Comparison of ENCODE assay signal across 9 cellular contexts in genomic region chr10:118729641-118730258, GRCh38. TPM values are rescaled to one million over a fixed set of nuclear protein-coding genes. Genes with fewer than 3 reads are reported as not detected.
DNase-seq lines count a peak whose midpoint lies in the region; ATAC-seq and TF ChIP-seq lines count a peak whose summit lies in the region.
"Had no signal": no experiment of that assay in that cellular context is flagged by ENCODE, and none has a peak within 500 bp of the region (broad histone marks: within the 10 kb centered on the region; RNA-seq: fewer than 3 reads in every experiment).

No MANE protein-coding gene starts in this region.

- intact Hi-C loops in CD4-positive, alpha-beta T cell (cut with DNase I, micrococcal nuclease): loop anchor here in 1 of 2 experiments (10.0 kb wide), 1 partner anchor 385 kb away; the partner anchor contains the start of gene FAM204A
- intact Hi-C loops in gastrocnemius medialis (cut with DNase I; ENCODE audit: low total_unique reads) (no loop called here), Caco-2 (cut with micrococcal nuclease; ENCODE audit: unreplicated experiment) (no loop called here)

- peaks cover 74% of the 10 kb centered on the region for H3K4me1 Mint-ChIP-seq in CD4-positive, alpha-beta T cell (ENCODE audit: low read depth)
- H3K4me1 Mint-ChIP-seq in chondrocyte (ENCODE audit: low read depth) (peaks cover 42% of the 10 kb centered on the region), Caco-2 (ENCODE audit: low read depth, unreplicated experiment) (peaks cover 25% of the 10 kb centered on the region)

- no peak for DNase-seq in CD4-positive, alpha-beta T cell
- no peak for DNase-seq in chondrocyte (ENCODE audit: low spot score)
- no peak for DNase-seq in gastrocnemius medialis
- no peak for DNase-seq in Caco-2
- no peak for DNase-seq in NCI-H510A treated with DMSO at 0.1 percent for 48 hours (lab: John Stamatoyannopoulos, UW)
- no peak for DNase-seq in epidermal melanocyte (ENCODE audit: insufficient read length, low spot score)

- H3K27ac Mint-ChIP-seq in CD4-positive, alpha-beta T cell: peak overlapping the region; percentile 80
- H3K27ac Mint-ChIP-seq in chondrocyte (ENCODE audit: unreplicated experiment): peak overlapping the region; percentile 5
- no peak overlapping the region for H3K27ac Mint-ChIP-seq in Caco-2 (ENCODE audit: unreplicated experiment)

- peak overlapping the region; percentile 31 for H3K4me3 Mint-ChIP-seq in CD4-positive, alpha-beta T cell
- H3K4me3 Mint-ChIP-seq in chondrocyte (ENCODE audit: unreplicated experiment): no peak overlapping the region
- no peak overlapping the region for H3K4me3 Mint-ChIP-seq in Caco-2 (ENCODE audit: unreplicated experiment)
- H3K4me3 Mint-ChIP-seq: nephron had no signal

- H3K36me3 ChIP-seq in gastrocnemius medialis: no peaks in the 10 kb centered on the region
- H3K36me3 ChIP-seq in Caco-2 (ENCODE audit: control insufficient read depth, insufficient read depth, low read length): no peaks in the 10 kb centered on the region

- H3K9me3 ChIP-seq in CD4-positive, alpha-beta T cell (ENCODE audit: control insufficient read depth, low read length): no peaks in the 10 kb centered on the region
- H3K9me3 ChIP-seq in gastrocnemius medialis (no peaks in the 10 kb centered on the region), Caco-2 (no peaks in the 10 kb centered on the region)

- ATAC-seq in CD4-positive, alpha-beta T cell (ENCODE audit: poor library complexity): peak; percentile 72
- ATAC-seq in GM19467 (IDR thresholded peaks at IDR 0.05; ENCODE audit: unreplicated experiment): peak; percentile 85
- ATAC-seq in HG03460 (IDR thresholded peaks at IDR 0.05; ENCODE audit: unreplicated experiment): peak; percentile 82
- peak in 1 of 2 donors; percentile 51 for ATAC-seq in gastrocnemius medialis

- in situ Hi-C loops in gastrocnemius medialis (cut with MboI; ENCODE audit: low sequenced_read_pairs in 4 of 4): loop anchor here in 3 of 4 donors (5.0 to 10.0 kb wide), 2 partner anchors 162 to 165 kb away; no protein-coding TSS in a partner anchor

- no peak overlapping the region for H3K4me3 ChIP-seq in gastrocnemius medialis
- H3K4me3 ChIP-seq in Caco-2 (ENCODE audit: low read depth, low read length): no peak overlapping the region

- TF ChIP-seq POLR2A in gastrocnemius medialis (IDR thresholded peaks at IDR 0.05): no peak

- H3K4me1 ChIP-seq in gastrocnemius medialis (peaks cover 71 to 86% of the 10 kb centered on the region in 2 donors), Caco-2 (peaks cover 21% of the 10 kb centered on the region)

- BruUV-seq in Caco-2 (replicated peaks; lab: Mats Ljungman, UMichigan): no TSS peak

- CTCF ChIA-PET in CD4-positive, alpha-beta T cell (lab: Charles Lee): interaction anchor here (1.0 kb wide), 1 partner anchor 9 kb away, joined by 3 read pairs; no protein-coding TSS in a partner anchor
- CTCF ChIA-PET in Caco-2 (lab: Charles Lee): interaction anchor here (1.5 kb wide), 1 partner anchor 9 kb away, joined by 7 read pairs; no protein-coding TSS in a partner anchor

- H3K27me3 ChIP-seq in CD4-positive, alpha-beta T cell (ENCODE audit: control insufficient read depth, insufficient read depth, low read length): no peaks in the 10 kb centered on the region
- H3K27me3 ChIP-seq in gastrocnemius medialis (no peaks in the 10 kb centered on the region), Caco-2 (replicated peaks; ENCODE audit: control insufficient read depth, insufficient read depth, low read length) (no peaks in the 10 kb centered on the region)

- peaks cover 22% of the 10 kb centered on the region for H3K36me3 Mint-ChIP-seq in CD4-positive, alpha-beta T cell (ENCODE audit: low read depth)
- no peaks in the 10 kb centered on the region for H3K36me3 Mint-ChIP-seq in chondrocyte (ENCODE audit: low read depth)
- peaks cover 6% of the 10 kb centered on the region for H3K36me3 Mint-ChIP-seq in Caco-2 (ENCODE audit: insufficient read depth, unreplicated experiment)

- H3K27me3 Mint-ChIP-seq in CD4-positive, alpha-beta T cell: no peaks in the 10 kb centered on the region
- H3K27me3 Mint-ChIP-seq in chondrocyte (ENCODE audit: low read depth) (no peaks in the 10 kb centered on the region), Caco-2 (ENCODE audit: insufficient read depth, unreplicated experiment) (no peaks in the 10 kb centered on the region)

- TF ChIP-seq CTCF in CD4-positive, alpha-beta T cell (IDR thresholded peaks at IDR 0.05): no peak
- TF ChIP-seq CTCF in chondrocyte (IDR thresholded peaks at IDR 0.05) (no peak), gastrocnemius medialis (IDR thresholded peaks at IDR 0.05 in 4 of 5, conservative IDR thresholded peaks at IDR 0.05 in 1 of 5) (no peak), Caco-2 (IDR thresholded peaks at IDR 0.05; ENCODE audit: insufficient read depth in 1 of 2, low read depth in 1 of 2, low read length in 1 of 2, severe bottlenecking in 1 of 2, unreplicated experiment in 1 of 2) (no peak)

- POLR2A ChIA-PET in CD4-positive, alpha-beta T cell (lab: Charles Lee): interaction anchor here (0.6 to 8.4 kb wide), 2 partner anchors 24 to 31 kb away, joined by 3 to 92 read pairs; partner anchors contain the start of gene CACUL1
- POLR2A ChIA-PET in Caco-2 (lab: Charles Lee): no interaction called here

- H3K27ac ChIP-seq in CD4-positive, alpha-beta T cell (ENCODE audit: low read depth, low read length): no peak overlapping the region
- H3K27ac ChIP-seq in gastrocnemius medialis: peak overlapping the region; percentile 11 to 54 (median 44)

- no peaks in the 10 kb centered on the region for H3K9me3 Mint-ChIP-seq in CD4-positive, alpha-beta T cell
- H3K9me3 Mint-ChIP-seq in chondrocyte (ENCODE audit: low read depth): no peaks in the 10 kb centered on the region
- H3K9me3 Mint-ChIP-seq in Caco-2 (ENCODE audit: unreplicated experiment): no peaks in the 10 kb centered on the region
- H3K9me3 Mint-ChIP-seq: nephron had no signal

RNA-seq across cellular contexts. Expression of gene CACUL1, which starts 25.0 kb away (rescaled TPM):
- 10 to 100 TPM; 36.7 to 37.4 TPM for total RNA-seq in CD4-positive, alpha-beta T cell
- total RNA-seq in chondrocyte (32.1 to 36.5 TPM (median 32.5 TPM) in 3 replicates), gastrocnemius medialis (10 to 100 TPM; 28.5 to 59.5 (median 38.2) TPM), Caco-2 (2022) (39.2 and 42.7 TPM in 2 replicates)
